In the genomic region with DNA sequence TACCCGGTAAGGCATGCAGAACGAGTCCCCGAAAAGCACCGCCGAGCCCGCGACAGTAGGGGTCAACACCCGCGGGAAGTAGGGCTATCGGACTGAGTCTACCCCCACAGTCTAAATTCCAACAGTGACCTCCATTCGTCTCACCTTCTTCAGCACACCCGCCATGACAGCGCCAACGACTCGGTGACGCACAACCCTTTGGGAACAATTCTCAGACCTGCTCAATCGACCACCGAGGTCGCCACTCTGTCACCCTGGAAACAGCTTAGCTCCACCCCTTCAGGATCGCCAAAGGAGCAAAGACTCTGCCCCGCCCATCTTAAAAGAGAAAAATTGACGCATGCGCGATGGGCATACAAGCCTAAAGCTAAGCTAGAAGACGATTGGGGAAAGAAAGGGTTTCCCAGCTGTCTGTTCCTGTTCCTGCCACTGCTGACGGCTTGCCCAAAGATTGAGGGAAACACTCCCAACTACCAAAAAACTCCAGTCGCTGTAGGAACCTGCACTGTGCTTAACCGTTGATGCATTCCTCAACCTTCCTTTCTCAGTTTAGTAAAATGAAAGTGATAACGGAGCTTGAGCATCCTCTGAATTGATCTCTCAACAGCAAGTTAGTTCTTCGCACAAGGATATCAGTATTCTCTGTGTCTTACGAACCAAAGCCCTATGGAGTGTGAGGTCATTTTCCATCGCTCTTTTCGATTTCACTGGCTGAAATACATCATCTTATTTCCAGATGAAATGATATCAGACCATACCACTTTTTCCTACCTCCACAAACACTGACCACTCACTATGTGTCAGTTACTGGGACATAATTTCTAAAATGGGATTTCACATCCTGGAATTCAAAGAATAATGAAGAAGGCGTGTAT, we compare ENCODE assay signal across 8 cellular contexts. TPM values are rescaled to one million over a fixed set of nuclear protein-coding genes. Genes with fewer than 3 reads are reported as not detected.
DNase-seq lines count a peak whose midpoint lies in the region; ATAC-seq and TF ChIP-seq lines count a peak whose summit lies in the region.

NDUFA5 (minus strand) TSS at position 188 of the 875 bp plus-strand sequence; CDS start at position 165, 23 bp downstream.

- peaks cover 2% of the 10 kb centered on the region for H3K4me1 ChIP-seq in fibroblast of lung (ENCODE audit: control insufficient read depth, extremely low read depth, insufficient read depth, low read length)

- peak within 1 kb of the TSS; percentile 93 for H3K4me3 ChIP-seq in LNCaP clone FGC (ENCODE audit: low read depth, low read length)
- H3K4me3 ChIP-seq in fibroblast of lung (replicated peaks in 1 of 4; ENCODE audit: control extremely low read depth in 1 of 4, insufficient read depth in 1 of 4, low read depth in 3 of 4, low read length in 4 of 4): peak within 1 kb of the TSS; percentile 81 to 100 (median 98)

- H4K20me1 ChIP-seq in fibroblast of lung (ENCODE audit: control insufficient read depth, extremely low read depth, insufficient read depth, low read length): no peaks in the 10 kb centered on the region

- H3K4me3 Mint-ChIP-seq in naive B cell: no peak within 1 kb of the TSS
- no peak within 1 kb of the TSS for H3K4me3 Mint-ChIP-seq in stimulated activated memory B cell treated with anti-CD40 and anti-IgM and Interleukin-4, amounts not matched to agents 10 μg/mL and 1 μg/mL and 100 μg/mL, for 72 hours

- no peaks in the 10 kb centered on the region for H3K9me3 ChIP-seq in fibroblast of lung (ENCODE audit: control insufficient read depth, insufficient read depth, low read depth, low read length)

- peak; percentile 95 to 96 for ATAC-seq in naive B cell (ENCODE audit: low read depth in 2 of 2)
- ATAC-seq in stimulated activated memory B cell treated with anti-CD40 and anti-IgM and Interleukin-4, amounts not matched to agents 10 μg/mL and 1 μg/mL and 100 μg/mL, for 72 hours: peak; percentile 99

- H3K79me2 ChIP-seq in fibroblast of lung (ENCODE audit: control insufficient read depth, insufficient read depth, low read length): peaks cover 7% of the 10 kb centered on the region

- peaks cover 7 to 9% (median 7%) of the 10 kb centered on the region in 3 donors for H3K27me3 Mint-ChIP-seq in naive B cell
- H3K27me3 Mint-ChIP-seq in stimulated activated memory B cell treated with anti-CD40 and anti-IgM and Interleukin-4, amounts not matched to agents 10 μg/mL and 1 μg/mL and 100 μg/mL, for 72 hours: peaks cover 9% of the 10 kb centered on the region

- H3K4me1 Mint-ChIP-seq in naive B cell: peaks cover 6 to 11% (median 9%) of the 10 kb centered on the region in 3 donors
- peaks cover 11% of the 10 kb centered on the region for H3K4me1 Mint-ChIP-seq in stimulated activated memory B cell treated with anti-CD40 and anti-IgM and Interleukin-4, amounts not matched to agents 10 μg/mL and 1 μg/mL and 100 μg/mL, for 72 hours

- DNase-seq in EL: peak; percentile 99
- peak; percentile 99 for DNase-seq in H4 (ENCODE audit: low spot score)
- peak; percentile 98 for DNase-seq in LNCaP clone FGC (ENCODE audit: low read depth)
- peak; percentile 100 for DNase-seq in RPMI8226
- DNase-seq in activated T-helper 1 cell treated with anti-CD3 and anti-CD28 coated beads, Interleukin-2, amount 50 U/mL, for 16 hours (ENCODE audit: low read depth in 1 of 2, low spot score in 1 of 2): peak; percentile 89 to 91
- DNase-seq in fibroblast of lung (ENCODE audit: low read depth in 2 of 2): peak; percentile 99
- peak; percentile 96 for DNase-seq in naive B cell

- no peaks in the 10 kb centered on the region for H3K36me3 ChIP-seq in fibroblast of lung (ENCODE audit: control insufficient read depth, insufficient read depth, low read length)

- H3K4me2 ChIP-seq in fibroblast of lung (ENCODE audit: extremely low read depth, insufficient read depth, low read length): peak within 1 kb of the TSS; percentile 90

- H3K9ac ChIP-seq in fibroblast of lung (ENCODE audit: insufficient read depth, low read length): peak within 1 kb of the TSS; percentile 70

- no peak within 1 kb of the TSS for H3K27ac Mint-ChIP-seq in naive B cell
- H3K27ac Mint-ChIP-seq in stimulated activated memory B cell treated with anti-CD40 and anti-IgM and Interleukin-4, amounts not matched to agents 10 μg/mL and 1 μg/mL and 100 μg/mL, for 72 hours: no peak within 1 kb of the TSS

- peaks cover 0 to 4% (median 0%) of the 10 kb centered on the region in 7 donors for H3K9me3 Mint-ChIP-seq in naive B cell
- peaks cover 1% of the 10 kb centered on the region for H3K9me3 Mint-ChIP-seq in stimulated activated memory B cell treated with anti-CD40 and anti-IgM and Interleukin-4, amounts not matched to agents 10 μg/mL and 1 μg/mL and 100 μg/mL, for 72 hours

- peak within 1 kb of the TSS; percentile 100 for H2AFZ ChIP-seq in fibroblast of lung (ENCODE audit: low read length)

- TF ChIP-seq CTCF in LNCaP clone FGC (IDR thresholded peaks at IDR 0.05; ENCODE audit: control insufficient read depth, extremely low read depth, insufficient read depth): no peak
- no peak for TF ChIP-seq CTCF in fibroblast of lung (conservative IDR thresholded peaks at IDR 0.05 in 1 of 2, IDR thresholded peaks at IDR 0.05 in 1 of 2; ENCODE audit: low read depth in 1 of 2, low read length in 2 of 2)

- peaks cover 0 to 4% of the 10 kb centered on the region in 2 donors for H3K36me3 Mint-ChIP-seq in naive B cell
- peaks cover 9% of the 10 kb centered on the region for H3K36me3 Mint-ChIP-seq in stimulated activated memory B cell treated with anti-CD40 and anti-IgM and Interleukin-4, amounts not matched to agents 10 μg/mL and 1 μg/mL and 100 μg/mL, for 72 hours

- no peaks in the 10 kb centered on the region for H3K27me3 ChIP-seq in fibroblast of lung (ENCODE audit: control insufficient read depth, insufficient read depth, low read length)

- peak within 1 kb of the TSS; percentile 90 for H3K27ac ChIP-seq in fibroblast of lung (ENCODE audit: insufficient read depth, low read length)

RNA-seq across cellular contexts. Expression of gene NDUFA5, which starts in this region (rescaled TPM):
- total RNA-seq in H4 (2014; rRNA removed; shearing (Covaris generic)): 78.9 and 108 TPM in 2 replicates
- 31.1 and 45.4 TPM in 2 replicates for total RNA-seq in fibroblast of lung
- polyA plus RNA-seq in fibroblast of lung (26.0 and 35.8 TPM in 2 replicates), naive B cell (ENCODE audit: low read depth in 6 of 6) (100 to 1,000 TPM in 1 of 6 donors, 10 to 100 TPM in 5; 73.7 to 104 (median 84.3) TPM)
- 32.7 and 55.6 TPM in 2 replicates for polyA plus RNA-seq in fibroblast of lung (2012)
- polyA minus RNA-seq in fibroblast of lung (ENCODE audit: low replicate concordance): 0.35 TPM in 1 of 2 replicates, not detected in the other

Comparison
In these comparisons a context has a peak if more than half of its experiments do, and no peak if none do; other contexts are left out.
1. Peak in every context shown above with its lines: DNase-seq, ATAC-seq, H3K4me3 ChIP-seq and H3K27ac ChIP-seq.